In genomic region chr18:3447895-3448844, GRCh38 we compare ENCODE assay signal across 1 cellular context.
TF ChIP-seq lines count a peak whose summit lies in the region.

No MANE protein-coding gene starts in this region.

TF ChIP-seq in WTC11, 78 proteins besides CTCF, POLR2A, EP300 and RAD21 (continued from another document):
- TF ChIP-seq NR3C1 (CRISPR knock-in tag; conservative IDR thresholded peaks at IDR 0.05; ENCODE audit: low read depth) (no peak), ETV6 (CRISPR knock-in tag; IDR thresholded peaks at IDR 0.05) (peak; percentile 85; the same call in 1 of the 2 replicates), TEAD4 (CRISPR knock-in tag; IDR thresholded peaks at IDR 0.05) (no peak), SMAD4 (CRISPR knock-in tag; IDR thresholded peaks at IDR 0.05) (no peak), ELF4 (CRISPR knock-in tag; IDR thresholded peaks at IDR 0.05; ENCODE audit: low read depth) (no peak), HMGA2 (CRISPR knock-in tag; IDR thresholded peaks at IDR 0.05) (no peak), ZBTB21 (CRISPR knock-in tag; IDR thresholded peaks at IDR 0.05; ENCODE audit: borderline replicate concordance) (no peak), EMX1 (CRISPR knock-in tag; IDR thresholded peaks at IDR 0.05) (no peak), FOXK1 (CRISPR knock-in tag; IDR thresholded peaks at IDR 0.05) (peak; percentile 77; the same call in 1 of the 2 replicates), ZBTB43 (CRISPR knock-in tag; IDR thresholded peaks at IDR 0.05) (peak; percentile 78), JAZF1 (CRISPR knock-in tag; IDR thresholded peaks at IDR 0.05) (no peak), ZNF138 (CRISPR knock-in tag; conservative IDR thresholded peaks at IDR 0.05) (no peak), ZNF425 (CRISPR knock-in tag; conservative IDR thresholded peaks at IDR 0.05) (no peak), OVOL2 (CRISPR knock-in tag; IDR thresholded peaks at IDR 0.05; ENCODE audit: borderline replicate concordance) (no peak), E2F4 (CRISPR knock-in tag; IDR thresholded peaks at IDR 0.05; ENCODE audit: borderline replicate concordance, low read depth) (no peak), CREB1 (CRISPR knock-in tag; IDR thresholded peaks at IDR 0.05) (0 out of 2 replicates have a peak, but pooled peaks have one; percentile 35), GABPB1 (CRISPR knock-in tag; IDR thresholded peaks at IDR 0.05) (peak; percentile 59), CDX4 (CRISPR knock-in tag; IDR thresholded peaks at IDR 0.05; ENCODE audit: borderline replicate concordance) (no peak), SMAD3 (CRISPR knock-in tag; IDR thresholded peaks at IDR 0.05; ENCODE audit: borderline replicate concordance) (no peak), SOX15 (CRISPR knock-in tag; IDR thresholded peaks at IDR 0.05) (no peak), GTF2I (CRISPR knock-in tag; conservative IDR thresholded peaks at IDR 0.05) (no peak), HMGXB4 (CRISPR knock-in tag; IDR thresholded peaks at IDR 0.05) (peak; percentile 46; the same call in 1 of the 2 replicates), ZNF219 (CRISPR knock-in tag; IDR thresholded peaks at IDR 0.05; ENCODE audit: borderline replicate concordance) (no peak), TEAD1 (CRISPR knock-in tag; IDR thresholded peaks at IDR 0.05) (no peak; the same call in 1 of the 2 replicates), PRRX2 (CRISPR knock-in tag; IDR thresholded peaks at IDR 0.05) (no peak)
- TF ChIP-seq, protein P1, sequence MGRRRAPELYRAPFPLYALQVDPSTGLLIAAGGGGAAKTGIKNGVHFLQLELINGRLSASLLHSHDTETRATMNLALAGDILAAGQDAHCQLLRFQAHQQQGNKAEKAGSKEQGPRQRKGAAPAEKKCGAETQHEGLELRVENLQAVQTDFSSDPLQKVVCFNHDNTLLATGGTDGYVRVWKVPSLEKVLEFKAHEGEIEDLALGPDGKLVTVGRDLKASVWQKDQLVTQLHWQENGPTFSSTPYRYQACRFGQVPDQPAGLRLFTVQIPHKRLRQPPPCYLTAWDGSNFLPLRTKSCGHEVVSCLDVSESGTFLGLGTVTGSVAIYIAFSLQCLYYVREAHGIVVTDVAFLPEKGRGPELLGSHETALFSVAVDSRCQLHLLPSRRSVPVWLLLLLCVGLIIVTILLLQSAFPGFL (CRISPR knock-in tag; IDR thresholded peaks at IDR 0.05; ENCODE audit: borderline replicate concordance): no peak
- TF ChIP-seq, protein P2, sequence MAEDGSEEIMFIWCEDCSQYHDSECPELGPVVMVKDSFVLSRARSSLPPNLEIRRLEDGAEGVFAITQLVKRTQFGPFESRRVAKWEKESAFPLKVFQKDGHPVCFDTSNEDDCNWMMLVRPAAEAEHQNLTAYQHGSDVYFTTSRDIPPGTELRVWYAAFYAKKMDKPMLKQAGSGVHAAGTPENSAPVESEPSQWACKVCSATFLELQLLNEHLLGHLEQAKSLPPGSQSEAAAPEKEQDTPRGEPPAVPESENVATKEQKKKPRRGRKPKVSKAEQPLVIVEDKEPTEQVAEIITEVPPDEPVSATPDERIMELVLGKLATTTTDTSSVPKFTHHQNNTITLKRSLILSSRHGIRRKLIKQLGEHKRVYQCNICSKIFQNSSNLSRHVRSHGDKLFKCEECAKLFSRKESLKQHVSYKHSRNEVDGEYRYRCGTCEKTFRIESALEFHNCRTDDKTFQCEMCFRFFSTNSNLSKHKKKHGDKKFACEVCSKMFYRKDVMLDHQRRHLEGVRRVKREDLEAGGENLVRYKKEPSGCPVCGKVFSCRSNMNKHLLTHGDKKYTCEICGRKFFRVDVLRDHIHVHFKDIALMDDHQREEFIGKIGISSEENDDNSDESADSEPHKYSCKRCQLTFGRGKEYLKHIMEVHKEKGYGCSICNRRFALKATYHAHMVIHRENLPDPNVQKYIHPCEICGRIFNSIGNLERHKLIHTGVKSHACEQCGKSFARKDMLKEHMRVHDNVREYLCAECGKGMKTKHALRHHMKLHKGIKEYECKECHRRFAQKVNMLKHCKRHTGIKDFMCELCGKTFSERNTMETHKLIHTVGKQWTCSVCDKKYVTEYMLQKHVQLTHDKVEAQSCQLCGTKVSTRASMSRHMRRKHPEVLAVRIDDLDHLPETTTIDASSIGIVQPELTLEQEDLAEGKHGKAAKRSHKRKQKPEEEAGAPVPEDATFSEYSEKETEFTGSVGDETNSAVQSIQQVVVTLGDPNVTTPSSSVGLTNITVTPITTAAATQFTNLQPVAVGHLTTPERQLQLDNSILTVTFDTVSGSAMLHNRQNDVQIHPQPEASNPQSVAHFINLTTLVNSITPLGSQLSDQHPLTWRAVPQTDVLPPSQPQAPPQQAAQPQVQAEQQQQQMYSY (CRISPR knock-in tag; IDR thresholded peaks at IDR 0.05): no peak
- TF ChIP-seq, protein P3, sequence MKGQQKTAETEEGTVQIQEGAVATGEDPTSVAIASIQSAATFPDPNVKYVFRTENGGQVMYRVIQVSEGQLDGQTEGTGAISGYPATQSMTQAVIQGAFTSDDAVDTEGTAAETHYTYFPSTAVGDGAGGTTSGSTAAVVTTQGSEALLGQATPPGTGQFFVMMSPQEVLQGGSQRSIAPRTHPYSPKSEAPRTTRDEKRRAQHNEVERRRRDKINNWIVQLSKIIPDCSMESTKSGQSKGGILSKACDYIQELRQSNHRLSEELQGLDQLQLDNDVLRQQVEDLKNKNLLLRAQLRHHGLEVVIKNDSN (CRISPR knock-in tag; IDR thresholded peaks at IDR 0.05): no peak
- TF ChIP-seq, protein P4, sequence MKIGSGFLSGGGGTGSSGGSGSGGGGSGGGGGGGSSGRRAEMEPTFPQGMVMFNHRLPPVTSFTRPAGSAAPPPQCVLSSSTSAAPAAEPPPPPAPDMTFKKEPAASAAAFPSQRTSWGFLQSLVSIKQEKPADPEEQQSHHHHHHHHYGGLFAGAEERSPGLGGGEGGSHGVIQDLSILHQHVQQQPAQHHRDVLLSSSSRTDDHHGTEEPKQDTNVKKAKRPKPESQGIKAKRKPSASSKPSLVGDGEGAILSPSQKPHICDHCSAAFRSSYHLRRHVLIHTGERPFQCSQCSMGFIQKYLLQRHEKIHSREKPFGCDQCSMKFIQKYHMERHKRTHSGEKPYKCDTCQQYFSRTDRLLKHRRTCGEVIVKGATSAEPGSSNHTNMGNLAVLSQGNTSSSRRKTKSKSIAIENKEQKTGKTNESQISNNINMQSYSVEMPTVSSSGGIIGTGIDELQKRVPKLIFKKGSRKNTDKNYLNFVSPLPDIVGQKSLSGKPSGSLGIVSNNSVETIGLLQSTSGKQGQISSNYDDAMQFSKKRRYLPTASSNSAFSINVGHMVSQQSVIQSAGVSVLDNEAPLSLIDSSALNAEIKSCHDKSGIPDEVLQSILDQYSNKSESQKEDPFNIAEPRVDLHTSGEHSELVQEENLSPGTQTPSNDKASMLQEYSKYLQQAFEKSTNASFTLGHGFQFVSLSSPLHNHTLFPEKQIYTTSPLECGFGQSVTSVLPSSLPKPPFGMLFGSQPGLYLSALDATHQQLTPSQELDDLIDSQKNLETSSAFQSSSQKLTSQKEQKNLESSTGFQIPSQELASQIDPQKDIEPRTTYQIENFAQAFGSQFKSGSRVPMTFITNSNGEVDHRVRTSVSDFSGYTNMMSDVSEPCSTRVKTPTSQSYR (CRISPR knock-in tag; IDR thresholded peaks at IDR 0.05): no peak; the same call in 1 of the 2 replicates
- TF ChIP-seq, protein P5, sequence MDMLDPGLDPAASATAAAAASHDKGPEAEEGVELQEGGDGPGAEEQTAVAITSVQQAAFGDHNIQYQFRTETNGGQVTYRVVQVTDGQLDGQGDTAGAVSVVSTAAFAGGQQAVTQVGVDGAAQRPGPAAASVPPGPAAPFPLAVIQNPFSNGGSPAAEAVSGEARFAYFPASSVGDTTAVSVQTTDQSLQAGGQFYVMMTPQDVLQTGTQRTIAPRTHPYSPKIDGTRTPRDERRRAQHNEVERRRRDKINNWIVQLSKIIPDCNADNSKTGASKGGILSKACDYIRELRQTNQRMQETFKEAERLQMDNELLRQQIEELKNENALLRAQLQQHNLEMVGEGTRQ (CRISPR knock-in tag; IDR thresholded peaks at IDR 0.05): no peak
TF ChIP-seq in WTC11: peak in this region for 17.
